17 cellular contexts compared by ENCODE assay signal in the genomic region with DNA sequence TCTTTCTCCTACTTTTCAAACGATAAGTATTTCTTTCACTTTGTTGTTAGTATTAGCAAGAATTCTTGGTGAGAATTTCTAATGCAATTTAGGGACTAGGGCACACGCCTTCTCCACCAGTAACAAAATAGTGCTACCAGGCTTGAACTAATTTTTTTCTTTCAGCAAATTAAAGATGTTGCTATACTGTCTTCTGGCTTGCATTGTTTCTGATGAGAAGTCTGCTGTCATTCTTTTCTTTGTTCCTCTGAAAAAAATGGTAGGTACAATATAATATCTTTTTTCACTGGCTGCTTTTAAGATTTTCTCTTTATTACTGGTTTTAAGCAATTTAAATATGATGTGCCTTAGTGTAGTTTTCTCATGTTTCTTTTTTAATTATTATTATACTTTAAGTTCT.
DNase-seq lines count a peak whose midpoint lies in the region; ATAC-seq and TF ChIP-seq lines count a peak whose summit lies in the region.
"Had no signal": no experiment of that assay in that cellular context is flagged by ENCODE, and none has a peak within 500 bp of the region (broad histone marks: within the 10 kb centered on the region; RNA-seq: fewer than 3 reads in every experiment).

No MANE protein-coding gene starts in this region.

- H3K27me3 Mint-ChIP-seq in WTC11 (ENCODE audit: low read depth) = no peaks in the 10 kb centered on the region
- no peaks in the 10 kb centered on the region for H3K27me3 Mint-ChIP-seq in activated CD4-positive, alpha-beta T cell treated with anti-CD3 and anti-CD28 coated beads, Interleukin-2, amount 10 ng/mL, durations not matched to agents 24 days and 14 days
- H3K27me3 Mint-ChIP-seq: CD8-positive, alpha-beta memory T cell had no signal

- H3K4me2 ChIP-seq in GM23248 (ENCODE audit: unreplicated experiment) = no peak overlapping the region

- no peak overlapping the region for H3K27ac Mint-ChIP-seq in WTC11
- H3K27ac Mint-ChIP-seq in activated CD4-positive, alpha-beta T cell treated with anti-CD3 and anti-CD28 coated beads, Interleukin-2, amount 10 ng/mL, durations not matched to agents 24 days and 14 days = no peak overlapping the region

- in situ Hi-C loops in GM23248 (cut with MboI) = no loop called here

- H3K4me1 ChIP-seq in GM23248 (ENCODE audit: insufficient read depth) = no peaks in the 10 kb centered on the region
- no peaks in the 10 kb centered on the region for H3K4me1 ChIP-seq in Peyer's patch
- H3K4me1 ChIP-seq: BE2C, Caco-2 had no signal

- peak; percentile 1 for DNase-seq in NCI-H2227 (lab: John Stamatoyannopoulos, UW; ENCODE audit: unreplicated experiment)
- DNase-seq in NCI-H2227 treated with DMSO at 0.1 percent for 48 hours (lab: John Stamatoyannopoulos, UW) = no peak
- DNase-seq in GM23248 = peak; percentile 25
- no peak for DNase-seq in WTC11 (ENCODE audit: low spot score)
- DNase-seq in fibroblast of pulmonary artery (ENCODE audit: low read depth) = peak; percentile 7
- no peak for DNase-seq in Peyer's patch
- DNase-seq in activated CD4-positive, alpha-beta T cell treated with anti-CD3 and anti-CD28 coated beads, Interleukin-2, amount 10 ng/mL, durations not matched to agents 24 days and 14 days = no peak
- DNase-seq in NCI-H187 (lab: John Stamatoyannopoulos, UW) = no peak
- DNase-seq: BE2C; Caco-2; CD8-positive, alpha-beta memory T cell; DND-41; GDM1; HCEC 1CT; IMR-90 had no signal

- H3K9me3 ChIP-seq in GM23248 (ENCODE audit: low read depth) (no peaks in the 10 kb centered on the region), Peyer's patch (peaks cover 0 to 10% (median 0%) of the 10 kb centered on the region in 4 donors)
- H3K9me3 ChIP-seq: BE2C had no signal

- no peak for ATAC-seq in WTC11

- H3K27me3 ChIP-seq in GM23248 (replicated peaks; ENCODE audit: insufficient read depth) (no peaks in the 10 kb centered on the region), Peyer's patch (no peaks in the 10 kb centered on the region)
- H3K27me3 ChIP-seq: BE2C had no signal

- H3F3A ChIP-seq in GM23248 (ENCODE audit: insufficient read depth) = 0 out of 2 replicates have a peak, but pooled peaks cover 8% of the 10 kb centered on the region

- H3K36me3 ChIP-seq in GM23248 (ENCODE audit: low read depth) (peaks cover 57% of the 10 kb centered on the region), Peyer's patch (peaks cover 0 to 56% (median 0%) of the 10 kb centered on the region in 3 donors)

- no peak overlapping the region for H3K4me3 Mint-ChIP-seq in WTC11
- H3K4me3 Mint-ChIP-seq in activated CD4-positive, alpha-beta T cell treated with anti-CD3 and anti-CD28 coated beads, Interleukin-2, amount 10 ng/mL, durations not matched to agents 24 days and 14 days = no peak overlapping the region

- TF ChIP-seq CTCF in WTC11 (IDR thresholded peaks at IDR 0.05) = no peak
- TF ChIP-seq CTCF in fibroblast of pulmonary artery (IDR thresholded peaks at IDR 0.05; ENCODE audit: low read length, missing control alignments) = no peak
- TF ChIP-seq CTCF in Peyer's patch (IDR thresholded peaks at IDR 0.05) = no peak

- intact Hi-C loops in activated CD4-positive, alpha-beta T cell treated with anti-CD3 and anti-CD28 coated beads, Interleukin-2, amount 10 ng/mL, durations not matched to agents 24 days and 14 days (cut with micrococcal nuclease) = no loop called here

- H3K9ac ChIP-seq in GM23248 = no peak overlapping the region

- POLR2A ChIA-PET in WTC11 (lab: Charles Lee) = no interaction called here

- H3K4me1 Mint-ChIP-seq in WTC11 = no peaks in the 10 kb centered on the region
- H3K4me1 Mint-ChIP-seq in activated CD4-positive, alpha-beta T cell treated with anti-CD3 and anti-CD28 coated beads, Interleukin-2, amount 10 ng/mL, durations not matched to agents 24 days and 14 days = peaks cover 6% of the 10 kb centered on the region

- H3K4me3 ChIP-seq in GM23248 (no peak overlapping the region), fibroblast of pulmonary artery (replicated peaks; ENCODE audit: low read depth, low read length) (no peak overlapping the region), Peyer's patch (no peak overlapping the region)

- H2AFZ ChIP-seq in GM23248 = no peak overlapping the region

- no peak for TF ChIP-seq POLR2A in Peyer's patch (IDR thresholded peaks at IDR 0.05)

- peaks cover 16% of the 10 kb centered on the region for H3K9me3 Mint-ChIP-seq in WTC11
- H3K9me3 Mint-ChIP-seq in activated CD4-positive, alpha-beta T cell treated with anti-CD3 and anti-CD28 coated beads, Interleukin-2, amount 10 ng/mL, durations not matched to agents 24 days and 14 days = peaks cover 13% of the 10 kb centered on the region

- peaks cover 40% of the 10 kb centered on the region for H3K79me2 ChIP-seq in GM23248 (ENCODE audit: insufficient read depth)

- H3K27ac ChIP-seq in GM23248 (no peak overlapping the region), Peyer's patch (no peak overlapping the region)
- H3K27ac ChIP-seq: C4-2B, HL-60 had no signal

- H3K36me3 Mint-ChIP-seq in WTC11 = peaks cover 54% of the 10 kb centered on the region
- peaks cover 83% of the 10 kb centered on the region for H3K36me3 Mint-ChIP-seq in activated CD4-positive, alpha-beta T cell treated with anti-CD3 and anti-CD28 coated beads, Interleukin-2, amount 10 ng/mL, durations not matched to agents 24 days and 14 days (ENCODE audit: low read depth)

- no peaks in the 10 kb centered on the region; the same call in 1 of the 2 replicates for H4K20me1 ChIP-seq in GM23248 (ENCODE audit: insufficient read depth)

- 98% methylated on average over 2 of the region's 2 CpGs for WGBS in GM23248 (ENCODE audit: low coverage in 1 of 2, low lambda C conversion rate in 2 of 2, missing lambda C conversion rate in 2 of 2), 2 experiments

- no peaks in the 10 kb centered on the region for H3K9me2 ChIP-seq in GM23248 (ENCODE audit: insufficient read depth)

- CTCF ChIA-PET in WTC11 (lab: Charles Lee) = no interaction called here

TF ChIP-seq in WTC11, 78 proteins besides CTCF, POLR2A, EP300 and RAD21:
- TF ChIP-seq, protein P1, sequence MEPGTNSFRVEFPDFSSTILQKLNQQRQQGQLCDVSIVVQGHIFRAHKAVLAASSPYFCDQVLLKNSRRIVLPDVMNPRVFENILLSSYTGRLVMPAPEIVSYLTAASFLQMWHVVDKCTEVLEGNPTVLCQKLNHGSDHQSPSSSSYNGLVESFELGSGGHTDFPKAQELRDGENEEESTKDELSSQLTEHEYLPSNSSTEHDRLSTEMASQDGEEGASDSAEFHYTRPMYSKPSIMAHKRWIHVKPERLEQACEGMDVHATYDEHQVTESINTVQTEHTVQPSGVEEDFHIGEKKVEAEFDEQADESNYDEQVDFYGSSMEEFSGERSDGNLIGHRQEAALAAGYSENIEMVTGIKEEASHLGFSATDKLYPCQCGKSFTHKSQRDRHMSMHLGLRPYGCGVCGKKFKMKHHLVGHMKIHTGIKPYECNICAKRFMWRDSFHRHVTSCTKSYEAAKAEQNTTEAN (CRISPR knock-in tag; IDR thresholded peaks at IDR 0.05) = no peak
- TF ChIP-seq FOXJ3 (CRISPR knock-in tag; IDR thresholded peaks at IDR 0.05; ENCODE audit: borderline replicate concordance) (no peak), NFYB (CRISPR knock-in tag; conservative IDR thresholded peaks at IDR 0.05; ENCODE audit: low read depth) (no peak), ZNF317 (CRISPR knock-in tag; IDR thresholded peaks at IDR 0.05; ENCODE audit: borderline replicate concordance, low read depth) (peak; percentile 89), ZNF396 (CRISPR knock-in tag; IDR thresholded peaks at IDR 0.05; ENCODE audit: borderline replicate concordance) (no peak)

Comparison
In these comparisons a context has a peak if more than half of its experiments do, and no peak if none do; other contexts are left out.
1. DNase-seq: peak in NCI-H2227 (single experiment), GM23248 (single experiment) and fibroblast of pulmonary artery (single experiment); none in NCI-H2227 treated with DMSO at 0.1 percent for 48 hours (single experiment), WTC11 (single experiment), Peyer's patch (0 of 3), activated CD4-positive, alpha-beta T cell treated with anti-CD3 and anti-CD28 coated beads, Interleukin-2, amount 10 ng/mL, durations not matched to agents 24 days and 14 days (single experiment) and NCI-H187 (0 of 2).